ENCODE assay signal across 21 cellular contexts in genomic region chr15:66425837-66426236, GRCh38. TPM values are rescaled to one million over a fixed set of nuclear protein-coding genes. Genes with fewer than 3 reads are reported as not detected.
DNase-seq lines count a peak whose midpoint lies in the region; ATAC-seq and TF ChIP-seq lines count a peak whose summit lies in the region.
"Had no signal": no experiment of that assay in that cellular context is flagged by ENCODE, and none has a peak within 500 bp of the region (broad histone marks: within the 10 kb centered on the region; RNA-seq: fewer than 3 reads in every experiment).

No MANE protein-coding gene starts in this region.

- peak overlapping the region; percentile 83 for H3K27ac Mint-ChIP-seq in activated CD4-positive, alpha-beta T cell treated with anti-CD3 and anti-CD28 coated beads for 36 hours
- H3K27ac Mint-ChIP-seq in CD8-positive, alpha-beta T cell = peak overlapping the region; percentile 43
- peak overlapping the region; percentile 78 for H3K27ac Mint-ChIP-seq in activated T-helper 1 cell treated with anti-CD3 and anti-CD28 coated beads, Interleukin-12 subunit alpha, Interleukin-12 subunit beta, Interleukin-2, Interleukin-4 antibody, amounts not matched to agents 30 ng/mL and 10 ng/mL and 1 ng/mL, durations not matched to agents 14 hours and 24 hours and 36 hours
- H3K27ac Mint-ChIP-seq in natural killer cell treated with Interleukin-12 subunit alpha and Interleukin-12 subunit beta and Interleukin-15 and Interleukin-18, amount 100 ng/mL, for 72 hours = peak overlapping the region; percentile 12 to 43
- peak overlapping the region in 1 of 2 donors; percentile 54 for H3K27ac Mint-ChIP-seq in stimulated activated naive CD8-positive, alpha-beta T cell treated with anti-CD3 and anti-CD28 coated beads, Interleukin-15, amount 100 ng/mL, for 72 hours
- H3K27ac Mint-ChIP-seq: B cell had no signal

- H3K27me3 Mint-ChIP-seq in activated CD4-positive, alpha-beta T cell treated with anti-CD3 and anti-CD28 coated beads for 36 hours = no peaks in the 10 kb centered on the region
- no peaks in the 10 kb centered on the region for H3K27me3 Mint-ChIP-seq in CD8-positive, alpha-beta T cell (ENCODE audit: low read depth)
- H3K27me3 Mint-ChIP-seq in activated T-helper 1 cell treated with anti-CD3 and anti-CD28 coated beads, Interleukin-12 subunit alpha, Interleukin-12 subunit beta, Interleukin-2, Interleukin-4 antibody, amounts not matched to agents 30 ng/mL and 10 ng/mL and 1 ng/mL, durations not matched to agents 14 hours and 24 hours and 36 hours (ENCODE audit: insufficient read depth) = no peaks in the 10 kb centered on the region
- H3K27me3 Mint-ChIP-seq in natural killer cell treated with Interleukin-12 subunit alpha and Interleukin-12 subunit beta and Interleukin-15 and Interleukin-18, amount 100 ng/mL, for 72 hours = no peaks in the 10 kb centered on the region
- H3K27me3 Mint-ChIP-seq in stimulated activated naive CD8-positive, alpha-beta T cell treated with anti-CD3 and anti-CD28 coated beads, Interleukin-15, amount 100 ng/mL, for 72 hours = no peaks in the 10 kb centered on the region
- H3K27me3 Mint-ChIP-seq: B cell had no signal

- H3K4me3 Mint-ChIP-seq in activated CD4-positive, alpha-beta T cell treated with anti-CD3 and anti-CD28 coated beads for 36 hours = no peak overlapping the region
- no peak overlapping the region for H3K4me3 Mint-ChIP-seq in CD8-positive, alpha-beta T cell
- no peak overlapping the region for H3K4me3 Mint-ChIP-seq in activated T-helper 1 cell treated with anti-CD3 and anti-CD28 coated beads, Interleukin-12 subunit alpha, Interleukin-12 subunit beta, Interleukin-2, Interleukin-4 antibody, amounts not matched to agents 30 ng/mL and 10 ng/mL and 1 ng/mL, durations not matched to agents 14 hours and 24 hours and 36 hours
- peak overlapping the region; percentile 13 for H3K4me3 Mint-ChIP-seq in natural killer cell treated with Interleukin-12 subunit alpha and Interleukin-12 subunit beta and Interleukin-15 and Interleukin-18, amount 100 ng/mL, for 72 hours
- no peak overlapping the region for H3K4me3 Mint-ChIP-seq in stimulated activated naive CD8-positive, alpha-beta T cell treated with anti-CD3 and anti-CD28 coated beads, Interleukin-15, amount 100 ng/mL, for 72 hours
- H3K4me3 Mint-ChIP-seq: B cell had no signal

- TF ChIP-seq CTCF in CD8-positive, alpha-beta T cell (IDR thresholded peaks at IDR 0.05) = no peak

- H3K4me1 ChIP-seq in CD8-positive, alpha-beta T cell (ENCODE audit: insufficient read depth, low read length) = no peaks in the 10 kb centered on the region
- H3K4me1 ChIP-seq: body of pancreas, Caco-2, tibial artery had no signal

- POLR2A ChIA-PET in activated CD4-positive, alpha-beta T cell treated with anti-CD3 and anti-CD28 coated beads for 36 hours (lab: Charles Lee) = no interaction called here
- POLR2A ChIA-PET in CD8-positive, alpha-beta T cell (lab: Charles Lee) = no interaction called here

- no peak overlapping the region for H3K27ac ChIP-seq in CD8-positive, alpha-beta T cell (ENCODE audit: low read depth, low read length)
- H3K27ac ChIP-seq: body of pancreas, SK-N-MC, tibial artery, VCaP had no signal

- CTCF ChIA-PET in activated CD4-positive, alpha-beta T cell treated with anti-CD3 and anti-CD28 coated beads for 36 hours (lab: Charles Lee) = no interaction called here
- CTCF ChIA-PET in CD8-positive, alpha-beta T cell (lab: Charles Lee) = no interaction called here

- H3K4me3 ChIP-seq in CD8-positive, alpha-beta T cell (ENCODE audit: low read depth, low read length) = no peak overlapping the region
- H3K4me3 ChIP-seq: body of pancreas, HAP-1, SK-N-MC, tibial artery had no signal

- no peak for DNase-seq in activated CD4-positive, alpha-beta T cell treated with anti-CD3 and anti-CD28 coated beads for 36 hours
- no peak for DNase-seq in activated CD4-positive, alpha-beta T cell treated with anti-CD3 and anti-CD28 coated beads for 1 hour
- no peak for DNase-seq in CD8-positive, alpha-beta T cell
- DNase-seq in activated T-helper 1 cell treated with anti-CD3 and anti-CD28 coated beads, Interleukin-12 subunit alpha, Interleukin-12 subunit beta, Interleukin-2, Interleukin-4 antibody, amounts not matched to agents 30 ng/mL and 10 ng/mL and 1 ng/mL, durations not matched to agents 14 hours and 24 hours and 36 hours (ENCODE audit: low spot score) = no peak
- DNase-seq in natural killer cell treated with Interleukin-12 subunit alpha and Interleukin-12 subunit beta and Interleukin-15 and Interleukin-18, amount 100 ng/mL, for 72 hours (ENCODE audit: low spot score) = peak; percentile 54
- no peak for DNase-seq in stimulated activated naive CD8-positive, alpha-beta T cell treated with anti-CD3 and anti-CD28 coated beads, Interleukin-15, amount 100 ng/mL, for 72 hours
- DNase-seq in COLO668 (lab: John Stamatoyannopoulos, UW; ENCODE audit: unreplicated experiment) (no peak), NCI-H1694 treated with DMSO at 0.1 percent for 48 hours (lab: John Stamatoyannopoulos, UW) (no peak)
- DNase-seq: activated CD8-positive, alpha-beta memory T cell treated with anti-CD3 and anti-CD28 coated beads, Interleukin-2, amount 50 U/mL, for 48 hours; body of pancreas; Caco-2; left ventricle myocardium superior; NCI-H1105; NCI-H1930; NCI-H526 treated with DMSO at 0.1 percent for 48 hours; RPMI8226; tibial artery had no signal

- H3K9me3 ChIP-seq in CD8-positive, alpha-beta T cell (ENCODE audit: low read length) = no peaks in the 10 kb centered on the region
- H3K9me3 ChIP-seq: body of pancreas, Caco-2, tibial artery had no signal

- no peaks in the 10 kb centered on the region for H3K9me3 Mint-ChIP-seq in activated CD4-positive, alpha-beta T cell treated with anti-CD3 and anti-CD28 coated beads for 36 hours (ENCODE audit: low read depth)
- no peaks in the 10 kb centered on the region for H3K9me3 Mint-ChIP-seq in CD8-positive, alpha-beta T cell
- peaks cover 3% of the 10 kb centered on the region for H3K9me3 Mint-ChIP-seq in activated T-helper 1 cell treated with anti-CD3 and anti-CD28 coated beads, Interleukin-12 subunit alpha, Interleukin-12 subunit beta, Interleukin-2, Interleukin-4 antibody, amounts not matched to agents 30 ng/mL and 10 ng/mL and 1 ng/mL, durations not matched to agents 14 hours and 24 hours and 36 hours
- no peaks in the 10 kb centered on the region for H3K9me3 Mint-ChIP-seq in natural killer cell treated with Interleukin-12 subunit alpha and Interleukin-12 subunit beta and Interleukin-15 and Interleukin-18, amount 100 ng/mL, for 72 hours
- no peaks in the 10 kb centered on the region for H3K9me3 Mint-ChIP-seq in stimulated activated naive CD8-positive, alpha-beta T cell treated with anti-CD3 and anti-CD28 coated beads, Interleukin-15, amount 100 ng/mL, for 72 hours

- peaks cover 61% of the 10 kb centered on the region for H3K4me1 Mint-ChIP-seq in activated CD4-positive, alpha-beta T cell treated with anti-CD3 and anti-CD28 coated beads for 36 hours
- H3K4me1 Mint-ChIP-seq in CD8-positive, alpha-beta T cell (ENCODE audit: low read depth) = peaks cover 57% of the 10 kb centered on the region
- H3K4me1 Mint-ChIP-seq in activated T-helper 1 cell treated with anti-CD3 and anti-CD28 coated beads, Interleukin-12 subunit alpha, Interleukin-12 subunit beta, Interleukin-2, Interleukin-4 antibody, amounts not matched to agents 30 ng/mL and 10 ng/mL and 1 ng/mL, durations not matched to agents 14 hours and 24 hours and 36 hours (ENCODE audit: low read depth) = peaks cover 62% of the 10 kb centered on the region
- H3K4me1 Mint-ChIP-seq in natural killer cell treated with Interleukin-12 subunit alpha and Interleukin-12 subunit beta and Interleukin-15 and Interleukin-18, amount 100 ng/mL, for 72 hours (ENCODE audit: low read depth in 2 of 2) = peaks cover 55 to 56% of the 10 kb centered on the region in 2 donors
- peaks cover 79% of the 10 kb centered on the region for H3K4me1 Mint-ChIP-seq in stimulated activated naive CD8-positive, alpha-beta T cell treated with anti-CD3 and anti-CD28 coated beads, Interleukin-15, amount 100 ng/mL, for 72 hours

- no peaks in the 10 kb centered on the region for H3K27me3 ChIP-seq in CD8-positive, alpha-beta T cell (ENCODE audit: insufficient read depth, low read length)
- H3K27me3 ChIP-seq: body of pancreas, tibial artery had no signal

- no peak for ATAC-seq in activated CD4-positive, alpha-beta T cell treated with anti-CD3 and anti-CD28 coated beads for 36 hours
- no peak for ATAC-seq in CD8-positive, alpha-beta T cell
- ATAC-seq in natural killer cell treated with Interleukin-12 subunit alpha and Interleukin-12 subunit beta and Interleukin-15 and Interleukin-18, amount 100 ng/mL, for 72 hours = no peak
- ATAC-seq in stimulated activated naive CD8-positive, alpha-beta T cell treated with anti-CD3 and anti-CD28 coated beads, Interleukin-15, amount 100 ng/mL, for 72 hours = no peak
- ATAC-seq: body of pancreas, left ventricle myocardium superior had no signal

- peaks cover 22% of the 10 kb centered on the region for H3K36me3 Mint-ChIP-seq in activated CD4-positive, alpha-beta T cell treated with anti-CD3 and anti-CD28 coated beads for 36 hours (ENCODE audit: low read depth)
- peaks cover 20% of the 10 kb centered on the region for H3K36me3 Mint-ChIP-seq in CD8-positive, alpha-beta T cell
- H3K36me3 Mint-ChIP-seq in activated T-helper 1 cell treated with anti-CD3 and anti-CD28 coated beads, Interleukin-12 subunit alpha, Interleukin-12 subunit beta, Interleukin-2, Interleukin-4 antibody, amounts not matched to agents 30 ng/mL and 10 ng/mL and 1 ng/mL, durations not matched to agents 14 hours and 24 hours and 36 hours (ENCODE audit: low read depth) = peaks cover 22% of the 10 kb centered on the region
- H3K36me3 Mint-ChIP-seq in natural killer cell treated with Interleukin-12 subunit alpha and Interleukin-12 subunit beta and Interleukin-15 and Interleukin-18, amount 100 ng/mL, for 72 hours = no peaks in the 10 kb centered on the region

- H3K36me3 ChIP-seq in CD8-positive, alpha-beta T cell (ENCODE audit: insufficient read depth, low read length) = no peaks in the 10 kb centered on the region
- H3K36me3 ChIP-seq: HAP-1, tibial artery had no signal

- intact Hi-C loops in activated CD4-positive, alpha-beta T cell treated with anti-CD3 and anti-CD28 coated beads for 36 hours (cut with DNase I, micrococcal nuclease) = no loop called here
- intact Hi-C loops in CD8-positive, alpha-beta T cell (cut with DNase I, micrococcal nuclease) = no loop called here
- intact Hi-C loops in activated T-helper 1 cell treated with anti-CD3 and anti-CD28 coated beads, Interleukin-12 subunit alpha, Interleukin-12 subunit beta, Interleukin-2, Interleukin-4 antibody, amounts not matched to agents 30 ng/mL and 10 ng/mL and 1 ng/mL, durations not matched to agents 14 hours and 24 hours and 36 hours (cut with micrococcal nuclease) = no loop called here

RNA-seq across cellular contexts. Expression of gene MAP2K1, which starts 39.1 kb away (rescaled TPM):
- 100 to 1,000 TPM in 1 of 2 experiments, 10 to 100 TPM in 1; 94.9 to 115 TPM for total RNA-seq in activated CD4-positive, alpha-beta T cell treated with anti-CD3 and anti-CD28 coated beads for 36 hours
- 10 to 100 TPM; 21.9 to 23.7 TPM for total RNA-seq in CD8-positive, alpha-beta T cell
- 82.5 and 86.6 TPM in 2 replicates for total RNA-seq in activated T-helper 1 cell treated with anti-CD3 and anti-CD28 coated beads, Interleukin-12 subunit alpha, Interleukin-12 subunit beta, Interleukin-2, Interleukin-4 antibody, amounts not matched to agents 30 ng/mL and 10 ng/mL and 1 ng/mL, durations not matched to agents 14 hours and 24 hours and 36 hours
- 100 to 1,000 TPM; 121 to 134 TPM for total RNA-seq in natural killer cell treated with Interleukin-12 subunit alpha and Interleukin-12 subunit beta and Interleukin-15 and Interleukin-18, amount 100 ng/mL, for 72 hours
